9 cellular contexts compared by ENCODE assay signal in the genomic region with DNA sequence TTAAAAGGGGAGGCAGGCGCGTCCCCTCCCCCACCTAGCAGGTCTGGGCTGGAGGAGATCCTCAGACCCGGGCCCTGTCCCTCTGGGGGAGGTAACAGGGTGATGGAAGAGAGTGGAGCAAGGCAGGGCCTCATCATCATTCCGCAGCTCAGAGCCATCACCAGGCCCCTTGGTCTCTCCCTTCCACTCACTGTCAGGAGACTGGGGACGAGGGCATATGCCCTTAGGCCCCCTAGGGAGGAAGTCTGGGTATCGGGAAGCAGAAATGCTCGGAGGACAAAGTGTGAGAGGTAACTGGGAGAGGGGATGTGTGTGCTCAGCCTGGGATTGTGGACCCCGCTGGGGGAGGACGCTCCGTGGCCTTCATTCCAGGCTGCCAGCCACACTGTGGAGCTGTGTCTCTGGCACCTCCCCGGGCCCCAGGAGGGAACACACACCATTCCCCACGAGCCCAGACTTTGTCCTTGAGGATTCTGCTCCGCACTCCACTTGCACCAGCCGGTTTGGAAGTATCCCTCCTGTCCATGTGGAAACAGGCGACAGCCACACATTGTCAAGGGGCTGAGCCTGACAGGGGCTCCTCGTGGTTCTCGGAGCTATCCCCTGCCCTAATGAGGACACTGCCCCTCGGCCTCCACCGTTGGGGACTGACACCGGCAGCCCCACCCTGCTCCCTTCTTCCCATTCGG. TPM values are rescaled to one million over a fixed set of nuclear protein-coding genes. Genes with fewer than 3 reads are reported as not detected.
DNase-seq lines count a peak whose midpoint lies in the region; ATAC-seq and TF ChIP-seq lines count a peak whose summit lies in the region.
"Had no signal": no experiment of that assay in that cellular context is flagged by ENCODE, and none has a peak within 500 bp of the region (broad histone marks: within the 10 kb centered on the region; RNA-seq: fewer than 3 reads in every experiment).

No MANE protein-coding gene starts in this region.

- no peak overlapping the region for H3K27ac Mint-ChIP-seq in CD4-positive, alpha-beta T cell

- intact Hi-C loops in CD4-positive, alpha-beta T cell (cut with DNase I, micrococcal nuclease): no loop called here

- POLR2A ChIA-PET in CD4-positive, alpha-beta T cell (lab: Charles Lee): interaction anchor here (1.5 to 1.8 kb wide), 3 partner anchors 17 to 227 kb away, joined by 3 to 7 read pairs (median 6); a partner anchor contains a TSS

- no peak for ATAC-seq in CD4-positive, alpha-beta T cell (ENCODE audit: poor library complexity)

- DNase-seq in CD4-positive, alpha-beta T cell: no peak
- DNase-seq in cerebellum (ENCODE audit: low spot score) (peak; percentile 49), NCI-H446 treated with DMSO at 0.1 percent for 48 hours (lab: John Stamatoyannopoulos, UW) (no peak), NCI-H1436 treated with DMSO at 0.1 percent for 48 hours (lab: John Stamatoyannopoulos, UW) (no peak), NK-92 (lab: John Stamatoyannopoulos, UW; ENCODE audit: unreplicated experiment) (no peak), NCI-H2196 (lab: John Stamatoyannopoulos, UW; ENCODE audit: unreplicated experiment) (no peak)

- peaks cover 25% of the 10 kb centered on the region for H3K36me3 ChIP-seq in KOPT-K1 (ENCODE audit: insufficient read depth, low read length)
- peaks cover 19 to 21% of the 10 kb centered on the region in 2 donors for H3K36me3 ChIP-seq in mucosa of rectum (ENCODE audit: control insufficient read depth in 2 of 2, insufficient read depth in 2 of 2, low read length in 2 of 2)

- no peak overlapping the region for H3K27ac ChIP-seq in CD4-positive, alpha-beta T cell (ENCODE audit: low read depth, low read length)
- peak overlapping the region; percentile 49 for H3K27ac ChIP-seq in KOPT-K1 (ENCODE audit: low read depth, low read length, poor library complexity, severe bottlenecking)
- H3K27ac ChIP-seq in mucosa of rectum (ENCODE audit: low read depth in 2 of 2, low read length in 2 of 2): peak overlapping the region in 1 of 2 donors; percentile 9
- H3K27ac ChIP-seq: HL-60 had no signal

- peaks cover 17% of the 10 kb centered on the region for H3K4me1 Mint-ChIP-seq in CD4-positive, alpha-beta T cell (ENCODE audit: low read depth)

- CTCF ChIA-PET in CD4-positive, alpha-beta T cell (lab: Charles Lee): interaction anchor here (2.0 kb wide), 1 partner anchor 64 kb away, joined by 5 read pairs; no protein-coding TSS in a partner anchor

- no peak for TF ChIP-seq CTCF in CD4-positive, alpha-beta T cell (IDR thresholded peaks at IDR 0.05)

- H3K9ac ChIP-seq in mucosa of rectum (ENCODE audit: low read depth in 1 of 2, low read length in 2 of 2): no peak overlapping the region

- H3K9me3 ChIP-seq in CD4-positive, alpha-beta T cell (ENCODE audit: control insufficient read depth, low read length): no peaks in the 10 kb centered on the region
- H3K9me3 ChIP-seq in KOPT-K1 (ENCODE audit: insufficient read depth, low read length, poor library complexity, severe bottlenecking) (no peaks in the 10 kb centered on the region), mucosa of rectum (ENCODE audit: control insufficient read depth in 2 of 2, low read length in 2 of 2) (no peaks in the 10 kb centered on the region)

- H3K4me1 ChIP-seq in mucosa of rectum (ENCODE audit: control insufficient read depth in 2 of 2, insufficient read depth in 2 of 2, low read length in 2 of 2): peaks cover 10 to 11% of the 10 kb centered on the region in 2 donors

- H3K9me3 Mint-ChIP-seq in CD4-positive, alpha-beta T cell: no peaks in the 10 kb centered on the region

- no peaks in the 10 kb centered on the region for H3K27me3 Mint-ChIP-seq in CD4-positive, alpha-beta T cell

- peaks cover 30% of the 10 kb centered on the region for H3K36me3 Mint-ChIP-seq in CD4-positive, alpha-beta T cell (ENCODE audit: low read depth)

- peak overlapping the region; percentile 22 to 50 for H3K4me3 ChIP-seq in mucosa of rectum (ENCODE audit: low read length in 2 of 2)

- H3K4me3 Mint-ChIP-seq in CD4-positive, alpha-beta T cell: peak overlapping the region; percentile 84

- H3K27me3 ChIP-seq in CD4-positive, alpha-beta T cell (ENCODE audit: control insufficient read depth, insufficient read depth, low read length): no peaks in the 10 kb centered on the region
- peaks cover 2 to 13% of the 10 kb centered on the region in 2 donors for H3K27me3 ChIP-seq in mucosa of rectum (ENCODE audit: control insufficient read depth in 2 of 2, insufficient read depth in 2 of 2, low read length in 2 of 2)

RNA-seq across cellular contexts. Expression of a gene that starts 0.8 kb away (rescaled TPM):
- total RNA-seq in CD4-positive, alpha-beta T cell: under 1 TPM; 0.33 to 0.34 TPM
- total RNA-seq in cerebellum: 40.3 TPM

RNA-seq across cellular contexts. Expression of a gene that starts 25.6 kb away (rescaled TPM):
- total RNA-seq in CD4-positive, alpha-beta T cell: 1 to 10 TPM; 5.7 to 6.2 TPM
- total RNA-seq in cerebellum: 1.9 TPM

Comparison
In these comparisons a context has a peak if more than half of its experiments do, and no peak if none do; other contexts are left out.
1. RNA of a gene that starts 0.8 kb away (total RNA-seq): 40.3 TPM in cerebellum (single experiment); 0.33 to 0.34 TPM in CD4-positive, alpha-beta T cell; every median in the first group is over 10 times any median in the second.